30 cellular contexts compared by ENCODE assay signal in genomic region chr9:114335745-114336144, GRCh38. TPM values are rescaled to one million over a fixed set of nuclear protein-coding genes. Genes with fewer than 3 reads are reported as not detected.
"Had no signal": no experiment of that assay in that cellular context is flagged by ENCODE, and none has a peak within 500 bp of the region (broad histone marks: within the 10 kb centered on the region; RNA-seq: fewer than 3 reads in every experiment).

No MANE protein-coding gene starts in this region.

- DNase-seq: activated CD4-positive, alpha-beta T cell treated with anti-CD3 and anti-CD28 coated beads for 1 hour; activated CD4-positive, alpha-beta T cell treated with anti-CD3 and anti-CD28 coated beads, Interleukin-2, amount 50 U/mL, for 4 hours; activated CD8-positive, alpha-beta memory T cell treated with anti-CD3 and anti-CD28 coated beads for 24 hours; activated CD8-positive, alpha-beta memory T cell treated with anti-CD3 and anti-CD28 coated beads, Interleukin-2, amount 50 U/mL, for 4 hours; activated effector memory CD4-positive, alpha-beta T cell treated with Interleukin-2 at 50 U/mL for 16 hours; activated T-cell treated with anti-CD3 and anti-CD28 coated beads, Interleukin-2, amount 50 U/mL, for 4 hours; central memory CD4-positive, alpha-beta T cell; effector memory CD4-positive, alpha-beta T cell; glutamatergic neuron; left ventricle myocardium superior; mammary epithelial cell; midbrain; nephron progenitor cell; occipital lobe; small intestine; stimulated activated CD4-positive, alpha-beta T cell treated with anti-CD3 and anti-CD28 coated beads, Interleukin-2, amount 100 ng/mL, for 24 hours; stimulated activated naive CD4-positive, alpha-beta T cell; testis; trophoblast cell had no signal

- H3K4me3 ChIP-seq: esophagus muscularis mucosa, hepatocyte, testis, vagina had no signal

- H3K4me3 Mint-ChIP-seq: activated T-cell treated with anti-CD3 and anti-CD28 coated beads, Interleukin-2, amount 50 U/mL, for 4 hours; nephron progenitor cell; T-helper 2 cell treated with Interferon-gamma antibody and Interleukin-4, amounts not matched to agents 5 μg/mL and 100 μg/mL, for 36 hours had no signal

- H3K4me1 Mint-ChIP-seq: nephron progenitor cell had no signal

- H3K9me3 Mint-ChIP-seq: activated T-cell treated with anti-CD3 and anti-CD28 coated beads, Interleukin-2, amount 50 U/mL, for 4 hours; nephron progenitor cell had no signal

- H3K27me3 ChIP-seq: hepatocyte, testis, vagina had no signal

- H3K27ac ChIP-seq: esophagus muscularis mucosa, hepatocyte, testis, vagina had no signal

- ATAC-seq: activated naive CD4-positive, alpha-beta T cell treated with anti-CD3 and anti-CD28 coated beads, Interleukin-2, amount 50 U/mL, for 72 hours; activated T-cell treated with anti-CD3 and anti-CD28 coated beads, Interleukin-2, amount 50 U/mL, for 4 hours; left ventricle myocardium superior; sciatic nerve had no signal

- H3K27ac Mint-ChIP-seq: nephron progenitor cell had no signal

- H3K4me1 ChIP-seq: esophagus muscularis mucosa, testis, vagina had no signal

- H3K9me3 ChIP-seq: esophagus muscularis mucosa, testis, vagina had no signal

- H3K79me2 ChIP-seq: hepatocyte had no signal

- H2AFZ ChIP-seq: hepatocyte had no signal

- FAIRE-seq: astrocyte, colon, frontal cortex, small intestine, TTC549 had no signal

- H3K4me2 ChIP-seq: hepatocyte had no signal

RNA-seq across cellular contexts. Expression of gene ORM2, which starts 6.1 kb away (rescaled TPM):
- total RNA-seq: activated naive CD4-positive, alpha-beta T cell treated with anti-CD3 and anti-CD28 coated beads, Interleukin-2, amount 50 U/mL, for 72 hours; astrocyte; dermis microvascular lymphatic vessel endothelial cell; esophagus muscularis mucosa; frontal cortex; left ventricle myocardium superior; mammary epithelial cell; occipital lobe; sciatic nerve; vagina had no signal
- polyA plus RNA-seq: mammary epithelial cell had no signal

RNA-seq across cellular contexts. Expression of gene ORM1, which starts 12.8 kb away (rescaled TPM):
- total RNA-seq: activated naive CD4-positive, alpha-beta T cell treated with anti-CD3 and anti-CD28 coated beads, Interleukin-2, amount 50 U/mL, for 72 hours; astrocyte; dermis microvascular lymphatic vessel endothelial cell; left ventricle myocardium superior; mammary epithelial cell; occipital lobe; testis; vagina had no signal
- polyA plus RNA-seq: mammary epithelial cell had no signal
